Comparison of ENCODE assay signal across 8 cellular contexts in the genomic region with DNA sequence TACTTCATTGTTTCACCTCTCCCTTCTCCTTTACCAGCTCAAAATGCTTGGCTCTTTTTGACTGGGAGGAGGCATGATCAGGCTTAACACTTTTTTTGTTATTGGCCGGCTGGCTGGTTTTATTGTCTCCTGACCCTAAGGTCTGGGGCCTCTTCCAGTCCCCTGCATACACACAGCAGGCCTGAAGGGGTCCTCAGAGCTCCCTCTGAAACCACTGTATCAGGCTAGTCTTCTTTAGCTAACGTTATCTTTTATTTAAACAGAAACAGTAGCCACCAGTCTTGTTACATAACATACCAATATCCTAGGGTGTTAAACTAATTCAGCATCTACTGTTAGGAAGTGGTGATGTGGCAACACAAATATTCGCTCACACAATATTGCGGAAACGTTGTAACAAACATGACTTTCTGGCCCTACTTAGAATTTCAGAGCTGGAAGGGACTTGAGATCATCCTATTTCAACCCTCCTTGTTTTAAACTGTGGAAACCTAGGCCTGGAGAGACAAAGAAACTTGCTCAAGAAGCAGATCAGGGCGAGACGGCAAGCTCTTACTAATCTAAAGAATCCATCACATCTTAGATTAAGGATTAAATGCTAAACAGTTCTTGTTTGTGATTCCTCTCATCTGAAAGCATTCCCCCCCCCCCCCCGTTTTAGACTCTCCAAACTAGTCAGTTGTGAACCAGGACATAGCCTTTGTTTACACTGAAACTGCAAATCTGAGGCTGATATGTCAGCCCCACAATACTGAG. TPM values are rescaled to one million over a fixed set of nuclear protein-coding genes. Genes with fewer than 3 reads are reported as not detected.
DNase-seq lines count a peak whose midpoint lies in the region; ATAC-seq and TF ChIP-seq lines count a peak whose summit lies in the region.

No MANE protein-coding gene starts in this region.

- no peaks in the 10 kb centered on the region for H4K20me1 ChIP-seq in H9 (ENCODE audit: control insufficient read depth, insufficient read depth, insufficient read length)

- DNase-seq in CMK (ENCODE audit: low read depth) (peak; percentile 38), H9 (peak; percentile 89), NCI-H2196 treated with DMSO at 0.1 percent for 48 hours (lab: John Stamatoyannopoulos, UW; ENCODE audit: unreplicated experiment) (peak; percentile 61), activated B cell treated with CpG ODN at 0.5 μM for 24 hours (no peak), kidney tubule cell (ENCODE audit: low spot score) (peak; percentile 80)
- DNase-seq in stimulated activated CD4-positive, alpha-beta T cell treated with anti-CD3 and anti-CD28 coated beads, Interleukin-12 subunit alpha, Interleukin-12 subunit beta, amount 100 ng/mL, for 4 hours, result peak; percentile 16

- H3K79me1 ChIP-seq in H9 (ENCODE audit: insufficient read depth, low read depth, low read length, poor library complexity, severe bottlenecking), result no peaks in the 10 kb centered on the region

- peak; percentile 82 for TF ChIP-seq CTCF in H9 (conservative IDR thresholded peaks at IDR 0.05)
- TF ChIP-seq CTCF in activated B cell treated with CpG ODN at 0.5 μM for 24 hours (IDR thresholded peaks at IDR 0.05), result no peak

- H2AFZ ChIP-seq in H9 (ENCODE audit: low read length), result peak overlapping the region; percentile 9

- H3K9me3 ChIP-seq in H9 (ENCODE audit: control insufficient read depth, low read depth, low read length), result no peaks in the 10 kb centered on the region

- H3K27me3 ChIP-seq in H9 (ENCODE audit: insufficient read depth, low read length), result peaks cover 8% of the 10 kb centered on the region; the same call in 1 of the 2 replicates

- H3K9me3 Mint-ChIP-seq in H9, result no peaks in the 10 kb centered on the region
- H3K9me3 Mint-ChIP-seq in activated B cell treated with CpG ODN at 0.5 μM for 24 hours, result no peaks in the 10 kb centered on the region
- no peaks in the 10 kb centered on the region for H3K9me3 Mint-ChIP-seq in dendritic cell treated with granulocyte-macrophage colony-stimulating factor and Interleukin-4, amounts not matched to agents 40 ng/mL and 50 ng/mL, for 4 days

- WGBS in H9 (ENCODE audit: extremely low coverage, insufficient read length, low lambda C conversion rate), result no CpG with 5 or more reads among the region's 8 CpGs

- peaks cover 6% of the 10 kb centered on the region for H3K23me2 ChIP-seq in H9 (ENCODE audit: insufficient read length, low read depth, low read length, poor library complexity, severe bottlenecking)

- H2BK5ac ChIP-seq in H9 (ENCODE audit: insufficient read length, low read length), result no peak overlapping the region

- H3K27ac Mint-ChIP-seq in H9 (peak overlapping the region in 1 of 3 experiments; percentile 47; a peak in 1 of 7 replicates), activated B cell treated with CpG ODN at 0.5 μM for 24 hours (peak overlapping the region; percentile 79)
- peak overlapping the region; percentile 53 for H3K27ac Mint-ChIP-seq in dendritic cell treated with granulocyte-macrophage colony-stimulating factor and Interleukin-4, amounts not matched to agents 40 ng/mL and 50 ng/mL, for 4 days

- peak overlapping the region; percentile 42 for H3K4me2 ChIP-seq in H9 (ENCODE audit: insufficient read depth, insufficient read length, low read length)

- no peak overlapping the region for H2BK20ac ChIP-seq in H9 (ENCODE audit: low read depth, low read length, poor library complexity, severe bottlenecking)

- no peak overlapping the region for H3K9ac ChIP-seq in H9 (ENCODE audit: extremely low read depth, insufficient read length, low read length)

- H3K4me1 ChIP-seq in H9 (ENCODE audit: insufficient read depth, low read length), result peaks cover 3% of the 10 kb centered on the region; the same call in 1 of the 2 replicates

- no peak overlapping the region for H4K8ac ChIP-seq in H9 (replicated peaks; ENCODE audit: insufficient read length, low read depth, low read length)

- POLR2A ChIA-PET in activated B cell treated with CpG ODN at 0.5 μM for 24 hours (lab: Charles Lee), result interaction anchor here (0.6 to 4.2 kb wide), 10 partner anchors 21 to 1706 kb away, joined by 3 to 56 read pairs (median 4); no protein-coding TSS in a partner anchor

- H2AK5ac ChIP-seq in H9 (ENCODE audit: insufficient read length, low read length), result no peak overlapping the region

- no peak overlapping the region for H3K14ac ChIP-seq in H9 (ENCODE audit: insufficient read depth, low read length)

- H2BK120ac ChIP-seq in H9 (ENCODE audit: low read depth, low read length, poor library complexity, severe bottlenecking), result no peak overlapping the region

- intact Hi-C loops in activated B cell treated with CpG ODN at 0.5 μM for 24 hours (cut with micrococcal nuclease), result loop anchor here (1.0 to 5.0 kb wide), 5 partner anchors 18 to 713 kb away; no protein-coding TSS in a partner anchor
- intact Hi-C loops in dendritic cell treated with granulocyte-macrophage colony-stimulating factor and Interleukin-4, amounts not matched to agents 40 ng/mL and 50 ng/mL, for 4 days (cut with micrococcal nuclease), result loop anchor here (2.0 to 5.0 kb wide), 2 partner anchors 43 to 111 kb away; no protein-coding TSS in a partner anchor

- peaks cover 23% of the 10 kb centered on the region for H3K27me3 Mint-ChIP-seq in H9 (ENCODE audit: low read depth)
- no peaks in the 10 kb centered on the region for H3K27me3 Mint-ChIP-seq in activated B cell treated with CpG ODN at 0.5 μM for 24 hours
- no peaks in the 10 kb centered on the region for H3K27me3 Mint-ChIP-seq in dendritic cell treated with granulocyte-macrophage colony-stimulating factor and Interleukin-4, amounts not matched to agents 40 ng/mL and 50 ng/mL, for 4 days

- H3K18ac ChIP-seq in H9 (ENCODE audit: insufficient read length, low read depth, low read length), result no peak overlapping the region

- no peak overlapping the region for H2BK15ac ChIP-seq in H9 (ENCODE audit: low read depth, low read length)

- no peak overlapping the region for H3T11ph ChIP-seq in H9 (ENCODE audit: low read length)

- CTCF ChIA-PET in activated B cell treated with CpG ODN at 0.5 μM for 24 hours (lab: Charles Lee), result interaction anchor here (0.6 to 12.6 kb wide), 37 partner anchors 8 to 235 kb away, joined by 3 to 222 read pairs (median 5); no protein-coding TSS in a partner anchor

- no peaks in the 10 kb centered on the region for H3K79me2 ChIP-seq in H9 (ENCODE audit: insufficient read depth, low read length)

- no peak overlapping the region for H3K56ac ChIP-seq in H9 (ENCODE audit: insufficient read length, low read depth, low read length)

- H4K5ac ChIP-seq in H9 (ENCODE audit: insufficient read length, low read depth, low read length), result no peak overlapping the region

- no peaks in the 10 kb centered on the region; a peak in 1 of 7 replicates for H3K36me3 Mint-ChIP-seq in H9 (ENCODE audit: insufficient read depth in 1 of 3, low read depth in 3 of 3)
- H3K36me3 Mint-ChIP-seq in activated B cell treated with CpG ODN at 0.5 μM for 24 hours (ENCODE audit: low read depth), result peaks cover 4% of the 10 kb centered on the region
- peaks cover 12% of the 10 kb centered on the region for H3K36me3 Mint-ChIP-seq in dendritic cell treated with granulocyte-macrophage colony-stimulating factor and Interleukin-4, amounts not matched to agents 40 ng/mL and 50 ng/mL, for 4 days (ENCODE audit: low read depth)

- H3K4me3 Mint-ChIP-seq in H9 (no peak overlapping the region), activated B cell treated with CpG ODN at 0.5 μM for 24 hours (peak overlapping the region; percentile 59)
- no peak overlapping the region for H3K4me3 Mint-ChIP-seq in dendritic cell treated with granulocyte-macrophage colony-stimulating factor and Interleukin-4, amounts not matched to agents 40 ng/mL and 50 ng/mL, for 4 days

- H3K23ac ChIP-seq in H9 (ENCODE audit: insufficient read length, low read depth, low read length), result no peak overlapping the region

- no peak overlapping the region for H3K4ac ChIP-seq in H9 (ENCODE audit: low read depth, low read length)

- peak; percentile 44 for ATAC-seq in activated B cell treated with CpG ODN at 0.5 μM for 24 hours (ENCODE audit: low read depth)
- ATAC-seq in GM21526 (IDR thresholded peaks at IDR 0.05; ENCODE audit: low FRiP score, unreplicated experiment), result no peak

- H4K91ac ChIP-seq in H9 (ENCODE audit: insufficient read length, low read depth, low read length), result no peak overlapping the region

- H2BK12ac ChIP-seq in H9 (ENCODE audit: insufficient read length, low read depth, low read length), result no peak overlapping the region

- no peak overlapping the region for H3K27ac ChIP-seq in H9 (ENCODE audit: insufficient read length, low read depth, low read length)

- H3K4me1 Mint-ChIP-seq in H9 (peaks cover 39 to 43% of the 10 kb centered on the region in 2 experiments), activated B cell treated with CpG ODN at 0.5 μM for 24 hours (peaks cover 49% of the 10 kb centered on the region)
- H3K4me1 Mint-ChIP-seq in dendritic cell treated with granulocyte-macrophage colony-stimulating factor and Interleukin-4, amounts not matched to agents 40 ng/mL and 50 ng/mL, for 4 days (ENCODE audit: low read depth), result peaks cover 48% of the 10 kb centered on the region

RNA-seq across cellular contexts. Expression of gene YPEL2, which starts 1.7 kb away (rescaled TPM):
- total RNA-seq in H9 (2021) (0.98 and 1.1 TPM in 2 replicates), activated B cell treated with CpG ODN at 0.5 μM for 24 hours (18.3 and 19.5 TPM in 2 replicates)
